Comparison of ENCODE assay signal across 15 cellular contexts in the genomic region with DNA sequence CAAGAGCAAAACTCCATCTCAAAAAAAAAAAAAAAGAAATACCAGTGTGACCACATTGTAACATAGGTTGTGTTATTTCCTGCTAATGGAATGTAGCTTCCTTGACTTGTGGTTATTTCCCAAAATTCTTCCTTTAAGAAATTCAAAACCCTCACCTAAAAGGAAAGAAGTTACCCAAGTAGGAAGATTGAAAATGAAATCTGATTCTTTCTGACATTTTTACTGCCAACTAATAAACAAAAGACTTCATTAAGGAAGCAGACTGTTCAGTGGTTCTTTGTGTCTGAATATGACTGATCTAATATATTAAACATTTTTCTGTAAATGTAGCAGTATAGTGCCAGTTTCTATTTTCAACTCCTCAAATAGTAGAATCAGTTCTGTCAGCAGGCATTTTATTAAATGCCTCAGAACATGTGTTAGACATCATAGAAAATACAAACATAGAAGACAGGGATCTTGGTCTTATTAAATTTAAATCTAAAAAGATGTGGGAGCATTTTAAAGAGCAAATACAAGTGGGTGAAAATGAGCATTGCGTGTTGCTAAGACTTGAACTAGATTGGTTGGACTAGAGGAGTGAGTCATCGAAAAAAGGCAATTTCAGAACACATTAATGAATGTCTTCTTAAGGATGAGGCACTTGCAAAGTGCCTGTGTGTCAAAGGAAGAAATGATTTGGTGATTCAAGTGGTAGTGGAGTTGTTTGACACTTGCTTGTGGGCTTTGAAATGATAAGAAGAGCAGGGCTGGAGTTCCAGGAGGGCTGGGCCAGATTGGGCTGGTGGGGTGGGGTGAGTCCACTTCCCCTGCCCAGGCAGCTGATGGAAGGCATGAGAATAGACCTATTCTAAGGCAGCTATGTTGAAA. TPM values are rescaled to one million over a fixed set of nuclear protein-coding genes. Genes with fewer than 3 reads are reported as not detected.
DNase-seq lines count a peak whose midpoint lies in the region; ATAC-seq and TF ChIP-seq lines count a peak whose summit lies in the region.
"Had no signal": no experiment of that assay in that cellular context is flagged by ENCODE, and none has a peak within 500 bp of the region (broad histone marks: within the 10 kb centered on the region; RNA-seq: fewer than 3 reads in every experiment).

No MANE protein-coding gene starts in this region.

- H3K9ac ChIP-seq in neuronal stem cell (ENCODE audit: low read depth, low read length, poor library complexity), result no peak overlapping the region

- no peak overlapping the region for H2AFZ ChIP-seq in neuronal stem cell (ENCODE audit: low read length)

- H2BK5ac ChIP-seq in neuronal stem cell (ENCODE audit: low read length), result no peak overlapping the region

- H2AK5ac ChIP-seq in neuronal stem cell (ENCODE audit: low read depth, low read length), result no peak overlapping the region

- no peak overlapping the region for H3K23ac ChIP-seq in neuronal stem cell (ENCODE audit: low read depth, low read length, poor library complexity)

- WGBS in neuronal stem cell (ENCODE audit: extremely low coverage in 2 of 2, insufficient read length in 2 of 2, insufficient replicate concordance in 1 of 2), 2 donors, result no CpG with 5 or more reads among the region's 2 CpGs

- H3K14ac ChIP-seq in neuronal stem cell (ENCODE audit: low read length), result no peak overlapping the region

- no peak for TF ChIP-seq CTCF in AG10803 (conservative IDR thresholded peaks at IDR 0.05; ENCODE audit: low read length)

- H3K4me2 ChIP-seq in neuronal stem cell (ENCODE audit: insufficient read depth, low read length, poor library complexity, severe bottlenecking), result no peak overlapping the region

- no peak overlapping the region for H2BK120ac ChIP-seq in neuronal stem cell (ENCODE audit: low read depth, low read length)

- H3K27ac ChIP-seq in neuronal stem cell (replicated peaks; ENCODE audit: low read length), result no peak overlapping the region
- H3K27ac ChIP-seq: left ventricle myocardium inferior, WERI-Rb-1 had no signal

- no peaks in the 10 kb centered on the region for H3K9me3 ChIP-seq in neuronal stem cell (replicated peaks in 1 of 2; ENCODE audit: control insufficient read depth in 2 of 2, insufficient read depth in 1 of 2, low read depth in 1 of 2, low read length in 2 of 2)
- H3K9me3 ChIP-seq: heart right ventricle, left ventricle myocardium inferior had no signal

- H3K27me3 ChIP-seq in neuronal stem cell (ENCODE audit: control insufficient read depth in 3 of 3, insufficient read depth in 3 of 3, low read depth in 1 of 3, low read length in 3 of 3), result no peaks in the 10 kb centered on the region
- H3K27me3 ChIP-seq: heart right ventricle had no signal

- peaks cover 1 to 6% of the 10 kb centered on the region in 2 donors for H3K36me3 ChIP-seq in neuronal stem cell (replicated peaks in 1 of 2; ENCODE audit: control insufficient read depth in 2 of 2, insufficient read depth in 2 of 2, low read length in 2 of 2)
- H3K36me3 ChIP-seq: WERI-Rb-1 had no signal

- DNase-seq in AG10803 (ENCODE audit: low read depth) (peak; percentile 70), HCEC 1CT (peak; percentile 68), astrocyte of the hippocampus (ENCODE audit: low read depth, low spot score) (peak; percentile 17), iris pigment epithelial cell (ENCODE audit: low read depth) (peak; percentile 65), GOT3 (lab: John Stamatoyannopoulos, UW) (no peak), neuronal stem cell (ENCODE audit: low spot score) (no peak)
- no peak for DNase-seq in activated effector memory CD4-positive, alpha-beta T cell treated with Interleukin-2 at 50 U/mL for 16 hours
- DNase-seq: CD4-positive, alpha-beta memory T cell; heart right ventricle; left ventricle myocardium inferior; NCI-H146; NCI-H524 treated with DMSO at 0.1 percent for 48 hours; SHP77 treated with DMSO at 0.1 percent for 48 hours; WERI-Rb-1 had no signal

- no peak overlapping the region for H2BK12ac ChIP-seq in neuronal stem cell (ENCODE audit: low read length)

- no peak overlapping the region for H3K4ac ChIP-seq in neuronal stem cell (ENCODE audit: low read length)

- H3K79me1 ChIP-seq in neuronal stem cell (ENCODE audit: low read depth, low read length), result peaks cover 4% of the 10 kb centered on the region

- no peak overlapping the region for H3K4me3 ChIP-seq in AG10803 (ENCODE audit: low read length)
- H3K4me3 ChIP-seq in neuronal stem cell (ENCODE audit: low read length in 2 of 2), result no peak overlapping the region
- H3K4me3 ChIP-seq: heart right ventricle, left ventricle myocardium inferior had no signal

- no peak overlapping the region for H4K91ac ChIP-seq in neuronal stem cell (ENCODE audit: low read depth, low read length, poor library complexity)

- no peak for ATAC-seq in GM18520 (IDR thresholded peaks at IDR 0.05; ENCODE audit: unreplicated experiment)

- H3K18ac ChIP-seq in neuronal stem cell (ENCODE audit: low read length), result no peak overlapping the region

- H4K8ac ChIP-seq in neuronal stem cell (ENCODE audit: low read depth, low read length), result no peak overlapping the region

- H2BK15ac ChIP-seq in neuronal stem cell (ENCODE audit: low read length), result no peak overlapping the region

- H3K4me1 ChIP-seq in neuronal stem cell (ENCODE audit: control insufficient read depth in 2 of 2, insufficient read depth in 1 of 2, low read depth in 1 of 2, low read length in 2 of 2), result no peaks in the 10 kb centered on the region

RNA-seq across cellular contexts. Expression of gene PKP4, which starts 53.4 kb away (rescaled TPM):
- 54.8 TPM for polyA plus RNA-seq in neuronal stem cell (2013, experiment 1 of 2)
- polyA plus RNA-seq in neuronal stem cell (2013, experiment 2 of 2), result 52.6 TPM

RNA-seq across cellular contexts. Expression of gene CCDC148, which starts 53.6 kb away (rescaled TPM):
- polyA plus RNA-seq in neuronal stem cell (2013, experiment 1 of 2), result 3.4 TPM
- 3.2 TPM for polyA plus RNA-seq in neuronal stem cell (2013, experiment 2 of 2)
- polyA plus RNA-seq: CD4-positive, alpha-beta memory T cell had no signal

Comparison
In these comparisons a context has a peak if more than half of its experiments do, and no peak if none do; other contexts are left out.
1. DNase-seq: peak in AG10803 (single experiment), HCEC 1CT (single experiment), astrocyte of the hippocampus (single experiment) and iris pigment epithelial cell (single experiment); none in activated effector memory CD4-positive, alpha-beta T cell treated with Interleukin-2 at 50 U/mL for 16 hours (single experiment), GOT3 (single experiment) and neuronal stem cell (single experiment).